ENCODE assay signal across 9 cellular contexts in genomic region chr19:40803170-40803856, GRCh38. TPM values are rescaled to one million over a fixed set of nuclear protein-coding genes. Genes with fewer than 3 reads are reported as not detected.
A peak's percentile ranks its signal among the peaks of the same experiment; 100 is the strongest.
DNase-seq lines count a peak whose midpoint lies in the region; ATAC-seq and TF ChIP-seq lines count a peak whose summit lies in the region.
"Had no signal": no experiment of that assay in that cellular context is flagged by ENCODE, and none has a peak within 500 bp of the region (broad histone marks: within the 10 kb centered on the region; RNA-seq: fewer than 3 reads in every experiment).

No MANE protein-coding gene starts in this region.

- peak overlapping the region; percentile 87 for H3K4me2 ChIP-seq in Loucy (ENCODE audit: low read depth, low read length, poor library complexity, severe bottlenecking)

- peaks cover 93% of the 10 kb centered on the region for H3K79me2 ChIP-seq in Loucy (ENCODE audit: insufficient read depth, low read length)

- H3K36me3 Mint-ChIP-seq in natural killer cell treated with Interleukin-12 subunit alpha and Interleukin-12 subunit beta and Interleukin-15 and Interleukin-18, amount 100 ng/mL, for 72 hours, result peaks cover 16% of the 10 kb centered on the region

- H2AFZ ChIP-seq in Loucy (ENCODE audit: low read length), result no peak overlapping the region

- POLR2A ChIA-PET in AG04450 (lab: Yijun Ruan, JAX), result interaction anchor here (1.2 kb wide), 1 partner anchor 25 kb away, joined by 5 read pairs; the partner anchor contains the start of gene RAB4B

- intact Hi-C loops in colonic mucosa (cut with DNase I), result no loop called here

- H3K27ac Mint-ChIP-seq in natural killer cell treated with Interleukin-12 subunit alpha and Interleukin-12 subunit beta and Interleukin-15 and Interleukin-18, amount 100 ng/mL, for 72 hours, result peak overlapping the region; percentile 87 to 97

- CTCF ChIA-PET in AG04450 (lab: Charles Lee), result no interaction called here

- no peak for TF ChIP-seq CTCF in AG04450 (IDR thresholded peaks at IDR 0.05; ENCODE audit: low read depth, low read length)
- no peak for TF ChIP-seq CTCF in Loucy (conservative IDR thresholded peaks at IDR 0.05; ENCODE audit: low read length)
- TF ChIP-seq CTCF in colonic mucosa (IDR thresholded peaks at IDR 0.05), result no peak

- H3K27me3 ChIP-seq in AG04450 (ENCODE audit: control insufficient read depth, insufficient read depth, low read length), result no peaks in the 10 kb centered on the region
- no peaks in the 10 kb centered on the region for H3K27me3 ChIP-seq in Loucy (ENCODE audit: insufficient read depth, low read length, poor library complexity, severe bottlenecking)
- H3K27me3 ChIP-seq in colonic mucosa, result no peaks in the 10 kb centered on the region

- H3K9me3 Mint-ChIP-seq in natural killer cell treated with Interleukin-12 subunit alpha and Interleukin-12 subunit beta and Interleukin-15 and Interleukin-18, amount 100 ng/mL, for 72 hours, result no peaks in the 10 kb centered on the region

- ATAC-seq in natural killer cell treated with Interleukin-12 subunit alpha and Interleukin-12 subunit beta and Interleukin-15 and Interleukin-18, amount 100 ng/mL, for 72 hours, result no peak
- ATAC-seq in HG03159 (IDR thresholded peaks at IDR 0.05; ENCODE audit: unreplicated experiment), result no peak

- H3K4me3 Mint-ChIP-seq in natural killer cell treated with Interleukin-12 subunit alpha and Interleukin-12 subunit beta and Interleukin-15 and Interleukin-18, amount 100 ng/mL, for 72 hours, result peak overlapping the region; percentile 83

- peak overlapping the region; percentile 94 for H3K9ac ChIP-seq in Loucy (ENCODE audit: low read depth, low read length, poor library complexity, severe bottlenecking)
- peak overlapping the region; percentile 64 to 75 for H3K9ac ChIP-seq in colonic mucosa (ENCODE audit: low read depth in 2 of 2, low read length in 2 of 2)

- H3K4me1 Mint-ChIP-seq in natural killer cell treated with Interleukin-12 subunit alpha and Interleukin-12 subunit beta and Interleukin-15 and Interleukin-18, amount 100 ng/mL, for 72 hours (ENCODE audit: low read depth in 2 of 2), result peaks cover 78 to 80% of the 10 kb centered on the region in 2 donors

- no peak for DNase-seq in AG04450 (ENCODE audit: low read depth, low spot score)
- no peak for DNase-seq in colonic mucosa
- DNase-seq in natural killer cell treated with Interleukin-12 subunit alpha and Interleukin-12 subunit beta and Interleukin-15 and Interleukin-18, amount 100 ng/mL, for 72 hours (ENCODE audit: low spot score), result no peak
- DNase-seq in medulla oblongata (ENCODE audit: extremely low spot score), result no peak
- no peak for DNase-seq in NCI-H2171 (lab: John Stamatoyannopoulos, UW)
- no peak for DNase-seq in NCI-H345 treated with DMSO at 0.1 percent for 48 hours (lab: John Stamatoyannopoulos, UW; ENCODE audit: unreplicated experiment)

- 0 out of 2 replicates have a peak, but pooled peaks cover 2% of the 10 kb centered on the region for H3F3A ChIP-seq in Loucy (ENCODE audit: low read depth)

- H3K4me1 ChIP-seq in Loucy (ENCODE audit: insufficient read depth, low read length, poor library complexity, severe bottlenecking) (peaks cover 60% of the 10 kb centered on the region), colonic mucosa (peaks cover 57% of the 10 kb centered on the region)

- H3K9me2 ChIP-seq in Loucy (replicated peaks; ENCODE audit: low read depth, low read length), result no peaks in the 10 kb centered on the region

- H3K9me3 ChIP-seq in AG04450 (ENCODE audit: control insufficient read depth, insufficient read depth, low read length), result no peaks in the 10 kb centered on the region; the same call in 1 of the 2 replicates
- H3K9me3 ChIP-seq in Loucy (ENCODE audit: insufficient read depth, low read depth, low read length), result no peaks in the 10 kb centered on the region
- H3K9me3 ChIP-seq in colonic mucosa, result no peaks in the 10 kb centered on the region
- H3K9me3 ChIP-seq: mucosa of descending colon had no signal

- H3K36me3 ChIP-seq in Loucy (ENCODE audit: insufficient read depth, low read length) (peaks cover 13% of the 10 kb centered on the region; the same call in 1 of the 2 replicates), colonic mucosa (peaks cover 3% of the 10 kb centered on the region)

- peak overlapping the region; percentile 31 for H3K27ac ChIP-seq in AG04450 (ENCODE audit: low read depth, low read length)
- peak overlapping the region; percentile 82 for H3K27ac ChIP-seq in colonic mucosa

- peaks cover 90% of the 10 kb centered on the region for H4K20me1 ChIP-seq in Loucy (ENCODE audit: insufficient read depth, low read length, poor library complexity, severe bottlenecking)

- H3K27me3 Mint-ChIP-seq in natural killer cell treated with Interleukin-12 subunit alpha and Interleukin-12 subunit beta and Interleukin-15 and Interleukin-18, amount 100 ng/mL, for 72 hours, result no peaks in the 10 kb centered on the region

- H3K4me3 ChIP-seq in AG04450 (ENCODE audit: low read depth, low read length), result peak overlapping the region; percentile 52
- peak overlapping the region; percentile 96 for H3K4me3 ChIP-seq in Loucy (ENCODE audit: low read length, poor library complexity, severe bottlenecking)
- H3K4me3 ChIP-seq in colonic mucosa, result no peak overlapping the region
- H3K4me3 ChIP-seq: mucosa of descending colon had no signal

RNA-seq across cellular contexts. Expression of gene EGLN2, which starts 4.3 kb away (rescaled TPM):
- polyA plus RNA-seq in AG04450 (2011; rRNA removed), result 28.2 and 40.6 TPM in 2 replicates
- polyA minus RNA-seq in AG04450 (2011; rRNA and poly(A)+ RNA removed), result 35.8 and 54.2 TPM in 2 replicates
- total RNA-seq in colonic mucosa, result 10 to 100 TPM; 67.3 to 87.8 TPM
- total RNA-seq in natural killer cell treated with Interleukin-12 subunit alpha and Interleukin-12 subunit beta and Interleukin-15 and Interleukin-18, amount 100 ng/mL, for 72 hours, result 100 to 1,000 TPM; 119 to 136 TPM

RNA-seq across cellular contexts. Expression of gene RAB4B, which starts 25.3 kb away (rescaled TPM):
- polyA plus RNA-seq in AG04450 (2011; rRNA removed), result 14.0 and 16.2 TPM in 2 replicates
- polyA minus RNA-seq in AG04450 (2011; rRNA and poly(A)+ RNA removed), result 6.3 and 12.9 TPM in 2 replicates
- 10 to 100 TPM; 42.3 to 53.4 TPM for total RNA-seq in colonic mucosa
- total RNA-seq in natural killer cell treated with Interleukin-12 subunit alpha and Interleukin-12 subunit beta and Interleukin-15 and Interleukin-18, amount 100 ng/mL, for 72 hours, result 100 to 1,000 TPM in 1 of 2 donors, 10 to 100 TPM in 1; 83.3 to 128 TPM

RNA-seq across cellular contexts. Expression of gene MIA, which starts 28.0 kb away (rescaled TPM):
- polyA plus RNA-seq in AG04450 (2011; rRNA removed), result not detected in 2 replicates
- not detected in 2 replicates for polyA minus RNA-seq in AG04450 (2011; rRNA and poly(A)+ RNA removed)
- 1 to 10 TPM; 1.0 to 3.6 TPM for total RNA-seq in colonic mucosa
- total RNA-seq in natural killer cell treated with Interleukin-12 subunit alpha and Interleukin-12 subunit beta and Interleukin-15 and Interleukin-18, amount 100 ng/mL, for 72 hours, result 1 to 10 TPM; 1.1 to 2.4 TPM

RNA-seq across cellular contexts. Expression of gene CYP2A6, which starts 46.9 kb away (rescaled TPM):
- not detected in 2 replicates for polyA plus RNA-seq in AG04450 (2011; rRNA removed)
- not detected in 2 replicates for polyA minus RNA-seq in AG04450 (2011; rRNA and poly(A)+ RNA removed)
- total RNA-seq in colonic mucosa, result 1 to 10 TPM in 1 of 2 donors, not detected in 1; 1.4 TPM
- not detected for total RNA-seq in natural killer cell treated with Interleukin-12 subunit alpha and Interleukin-12 subunit beta and Interleukin-15 and Interleukin-18, amount 100 ng/mL, for 72 hours

RNA-seq across cellular contexts. Expression of gene SNRPA, which starts 52.3 kb away (rescaled TPM):
- polyA plus RNA-seq in AG04450 (2011; rRNA removed), result 126 and 133 TPM in 2 replicates
- polyA minus RNA-seq in AG04450 (2011; rRNA and poly(A)+ RNA removed), result 229 and 285 TPM in 2 replicates
- total RNA-seq in colonic mucosa, result 100 to 1,000 TPM in 1 of 2 donors, 10 to 100 TPM in 1; 56.0 to 126 TPM
- total RNA-seq in natural killer cell treated with Interleukin-12 subunit alpha and Interleukin-12 subunit beta and Interleukin-15 and Interleukin-18, amount 100 ng/mL, for 72 hours, result 100 to 1,000 TPM in 1 of 2 donors, 10 to 100 TPM in 1; 95.5 to 191 TPM
